In genomic region chr5:20949636-20950035, GRCh38 we compare ENCODE assay signal across 18 cellular contexts.
A peak's percentile ranks its signal among the peaks of the same experiment; 100 is the strongest.
DNase-seq lines count a peak whose midpoint lies in the region; ATAC-seq, FAIRE-seq and TF ChIP-seq lines count a peak whose summit lies in the region.
"Had no signal": no experiment of that assay in that cellular context is flagged by ENCODE, and none has a peak within 500 bp of the region (broad histone marks: within the 10 kb centered on the region; RNA-seq: fewer than 3 reads in every experiment).

No MANE protein-coding gene starts in this region.

- no peak overlapping the region for H2BK120ac ChIP-seq in mesenchymal stem cell (ENCODE audit: low read depth, low read length)

- H3K36me3 ChIP-seq in adipocyte (ENCODE audit: control insufficient read depth, insufficient read depth, low read length, severe bottlenecking), result no peaks in the 10 kb centered on the region
- no peaks in the 10 kb centered on the region for H3K36me3 ChIP-seq in mesenchymal stem cell (ENCODE audit: control insufficient read depth in 1 of 2, insufficient read depth in 2 of 2, low read depth in 1 of 2, low read length in 2 of 2)
- H3K36me3 ChIP-seq: BE2C, HAP-1 had no signal

- no peak for TF ChIP-seq CTCF in retinal pigment epithelial cell (conservative IDR thresholded peaks at IDR 0.05; ENCODE audit: low read depth, low read length)

- H2BK15ac ChIP-seq in mesenchymal stem cell (ENCODE audit: low read depth, poor library complexity, severe bottlenecking), result no peak overlapping the region

- H3K4me2 ChIP-seq in mesenchymal stem cell (ENCODE audit: low read length, poor library complexity, severe bottlenecking), result no peak overlapping the region
- H3K4me2 ChIP-seq: A549 had no signal

- no peaks in the 10 kb centered on the region for H3K4me1 ChIP-seq in adipocyte (ENCODE audit: control insufficient read depth, insufficient read depth, low read length)
- H3K4me1 ChIP-seq in mesenchymal stem cell (ENCODE audit: control insufficient read depth, insufficient read depth, low read depth, low read length), result no peaks in the 10 kb centered on the region
- H3K4me1 ChIP-seq: A549, BE2C, HAP-1 had no signal

- H3K4ac ChIP-seq in mesenchymal stem cell (ENCODE audit: low read depth in 1 of 2, low read length in 2 of 2), result no peak overlapping the region

- H3K27me3 ChIP-seq in adipocyte (replicated peaks; ENCODE audit: control insufficient read depth, insufficient read depth, low read length) (no peaks in the 10 kb centered on the region), mesenchymal stem cell (ENCODE audit: control insufficient read depth in 1 of 2, insufficient read depth in 1 of 2, low read length in 2 of 2) (no peaks in the 10 kb centered on the region)
- H3K27me3 ChIP-seq: BE2C had no signal

- H2AFZ ChIP-seq in mesenchymal stem cell (ENCODE audit: low read depth, low read length), result no peak overlapping the region

- H2BK12ac ChIP-seq in mesenchymal stem cell (ENCODE audit: low read length in 2 of 2), result no peak overlapping the region

- DNase-seq in H54 (ENCODE audit: insufficient read length, low spot score) (no peak), adipocyte (ENCODE audit: low read depth) (peak; percentile 55), mesenchymal stem cell (peak; percentile 9), retinal pigment epithelial cell (ENCODE audit: low read depth) (peak; percentile 66), amygdala (lab: John Stamatoyannopoulos, UW) (no peak)
- no peak for DNase-seq in activated effector memory CD4-positive, alpha-beta T cell treated with anti-CD3 and anti-CD28 coated beads, Interleukin-2, amount 50 U/mL, for 16 hours
- DNase-seq: BE2C, NCI-H1694, NCI-H2081, NCI-H2171 treated with DMSO at 0.1 percent for 48 hours, NCI-H446, NCI-H526 had no signal

- no peak overlapping the region for H3K23ac ChIP-seq in mesenchymal stem cell (ENCODE audit: low read length in 2 of 2)

- H3K9me3 ChIP-seq in adipocyte (ENCODE audit: control insufficient read depth, low read length), result peaks cover 2% of the 10 kb centered on the region
- H3K9me3 ChIP-seq in mesenchymal stem cell (ENCODE audit: control insufficient read depth, low read length), result peaks cover 4% of the 10 kb centered on the region
- H3K9me3 ChIP-seq: A549, BE2C, HAP-1 had no signal

- TF ChIP-seq POLR2A in H54 (IDR thresholded peaks at IDR 0.05; ENCODE audit: low read depth, low read length), result no peak

- H2AK5ac ChIP-seq in mesenchymal stem cell (ENCODE audit: low read length, severe bottlenecking), result no peak overlapping the region

- H3K18ac ChIP-seq in mesenchymal stem cell (ENCODE audit: low read depth in 1 of 2, low read length in 2 of 2), result no peak overlapping the region

- WGBS in mesenchymal stem cell, result no CpG with 5 or more reads among the region's 1 CpG

- no peak overlapping the region for H4K91ac ChIP-seq in mesenchymal stem cell (ENCODE audit: low read length)

- FAIRE-seq in H54 (lab: Jason Lieb, UNC), result peak; percentile 80
- FAIRE-seq: A549, D721Med, GM19239 had no signal

- no peaks in the 10 kb centered on the region for H3K79me1 ChIP-seq in mesenchymal stem cell (replicated peaks; ENCODE audit: low read length, poor library complexity, severe bottlenecking)

- no peak overlapping the region for H3K14ac ChIP-seq in mesenchymal stem cell (ENCODE audit: low read length in 2 of 2)

- no peak overlapping the region for H2BK5ac ChIP-seq in mesenchymal stem cell (ENCODE audit: low read depth, low read length, poor library complexity, severe bottlenecking)

- no peak overlapping the region for H4K8ac ChIP-seq in mesenchymal stem cell (ENCODE audit: low read length)

- no peak overlapping the region for H3K9ac ChIP-seq in adipocyte (ENCODE audit: low read length)
- H3K9ac ChIP-seq in mesenchymal stem cell (ENCODE audit: low read length), result no peak overlapping the region

- H3K27ac ChIP-seq in mesenchymal stem cell (ENCODE audit: low read length, poor library complexity, severe bottlenecking), result no peak overlapping the region
- H3K27ac ChIP-seq: A549 had no signal

- H3K4me3 ChIP-seq in adipocyte (ENCODE audit: low read length), result no peak overlapping the region
- H3K4me3 ChIP-seq in mesenchymal stem cell (ENCODE audit: insufficient read depth in 1 of 2, low read depth in 1 of 2, low read length in 2 of 2), result no peak overlapping the region
- peak overlapping the region; percentile 8 for H3K4me3 ChIP-seq in retinal pigment epithelial cell (ENCODE audit: low read length)
- H3K4me3 ChIP-seq: A549, HAP-1 had no signal

- no peak for ATAC-seq in GM21723 (IDR thresholded peaks at IDR 0.05; ENCODE audit: unreplicated experiment)
- ATAC-seq: A549, Right ventricle myocardium inferior had no signal

Comparison
In these comparisons a context has a peak if more than half of its experiments do, and no peak if none do; other contexts are left out.
1. DNase-seq: peak in adipocyte (single experiment), mesenchymal stem cell (single experiment) and retinal pigment epithelial cell (single experiment); none in H54 (single experiment), activated effector memory CD4-positive, alpha-beta T cell treated with anti-CD3 and anti-CD28 coated beads, Interleukin-2, amount 50 U/mL, for 16 hours (single experiment) and amygdala (0 of 56).